13 cellular contexts compared by ENCODE assay signal in genomic region chr6:132063738-132064137, GRCh38.
DNase-seq lines count a peak whose midpoint lies in the region; ATAC-seq, FAIRE-seq and TF ChIP-seq lines count a peak whose summit lies in the region.
"Had no signal": no experiment of that assay in that cellular context is flagged by ENCODE, and none has a peak within 500 bp of the region (broad histone marks: within the 10 kb centered on the region; RNA-seq: fewer than 3 reads in every experiment).

No MANE protein-coding gene starts in this region.

- H3K4me1 ChIP-seq in HepG2 (ENCODE audit: insufficient read depth, low read length) (peaks cover 20% of the 10 kb centered on the region), right lobe of liver (no peaks in the 10 kb centered on the region), mammary epithelial cell (ENCODE audit: insufficient read depth, low read length) (peaks cover 29% of the 10 kb centered on the region)

- peak; percentile 55 for DNase-seq in HepG2 (ENCODE audit: low spot score)
- DNase-seq in right lobe of liver, result no peak
- peak; percentile 83 for DNase-seq in mammary epithelial cell
- peak; percentile 93 for DNase-seq in islet precursor cell
- DNase-seq in urothelium cell line (ENCODE audit: low spot score), result peak; percentile 76
- DNase-seq in DMS114 treated with DMSO at 0.1 percent for 48 hours (lab: John Stamatoyannopoulos, UW; ENCODE audit: unreplicated experiment), result no peak
- no peak for DNase-seq in NCI-H146 (lab: John Stamatoyannopoulos, UW)
- DNase-seq: activated gamma-delta T cell; dorsolateral prefrontal cortex; NCI-H1092; NK-92 treated with Interleukin-12 subunit alpha and Interleukin-12 subunit beta, amount 100 ng/mL, for 24 hours had no signal

- H3K27me3 ChIP-seq in HepG2 (ENCODE audit: control insufficient read depth in 1 of 2, insufficient read depth in 2 of 2, low read length in 2 of 2) (no peaks in the 10 kb centered on the region), right lobe of liver (no peaks in the 10 kb centered on the region), mammary epithelial cell (ENCODE audit: insufficient read depth, low read length) (no peaks in the 10 kb centered on the region)
- H3K27me3 ChIP-seq: dorsolateral prefrontal cortex had no signal

- no peak for TF ChIP-seq POLR2A in HepG2 (IDR thresholded peaks at IDR 0.05; ENCODE audit: insufficient read depth in 1 of 2, low read depth in 2 of 2, low read length in 2 of 2)
- TF ChIP-seq POLR2A in right lobe of liver (IDR thresholded peaks at IDR 0.05), result no peak

- H3K36me3 ChIP-seq in HepG2 (replicated peaks in 1 of 2; ENCODE audit: control insufficient read depth in 1 of 2, insufficient read depth in 2 of 2, low read length in 2 of 2) (no peaks in the 10 kb centered on the region), right lobe of liver (no peaks in the 10 kb centered on the region), mammary epithelial cell (ENCODE audit: insufficient read depth, low read length) (no peaks in the 10 kb centered on the region)

- FAIRE-seq in HepG2 (lab: Jason Lieb, UNC) (no peak), urothelium cell line (lab: Jason Lieb, UNC) (peak; percentile 62)

- intact Hi-C loops in HepG2 (cut with micrococcal nuclease; ENCODE audit: unreplicated experiment) (loop anchor here (5.0 kb wide), 1 partner anchor 111 kb away; the partner anchor contains the start of gene CCN2), right lobe of liver (cut with DNase I) (no loop called here), mammary epithelial cell (cut with micrococcal nuclease) (loop anchor here (5.0 kb wide), 1 partner anchor 111 kb away; the partner anchor contains the start of gene CCN2)

- ATAC-seq in HepG2 (peak; percentile 71), right lobe of liver (no peak), HG03354 (IDR thresholded peaks at IDR 0.05; ENCODE audit: poor library complexity, severe bottlenecking, unreplicated experiment) (no peak)
- ATAC-seq: stimulated activated memory B cell treated with anti-CD40 and anti-IgM and Interleukin-4, amounts not matched to agents 10 μg/mL and 1 μg/mL and 100 μg/mL, for 72 hours had no signal

- in situ Hi-C loops in HepG2 (cut with HindIII; ENCODE audit: extremely low pct_ligation_motif_present, low pct_unique_long_range_greater_than_20kb), result no loop called here
- in situ Hi-C loops in mammary epithelial cell (cut with MboI; ENCODE audit: low sequenced_read_pairs in 2 of 2), result no loop called here

- H3K4me2 ChIP-seq in HepG2 (ENCODE audit: low read depth, low read length) (no peak overlapping the region; the same call in 1 of the 2 replicates), mammary epithelial cell (ENCODE audit: insufficient read depth, low read depth, low read length) (peak overlapping the region; percentile 32)

- BruUV-seq in HepG2 (replicated peaks; lab: Mats Ljungman, UMichigan) (no TSS peak), mammary epithelial cell (replicated peaks; lab: Mats Ljungman, UMichigan) (no TSS peak)

- H3K9me3 ChIP-seq in HepG2 (ENCODE audit: low read length) (no peaks in the 10 kb centered on the region), right lobe of liver (no peaks in the 10 kb centered on the region), mammary epithelial cell (replicated peaks; ENCODE audit: insufficient read depth, low read length) (no peaks in the 10 kb centered on the region)

- POLR2A ChIA-PET in HepG2 (lab: Yijun Ruan, JAX), result no interaction called here

- H3K27ac ChIP-seq in HepG2 (ENCODE audit: extremely low read length, insufficient read depth, low read length) (no peak overlapping the region), right lobe of liver (no peak overlapping the region), mammary epithelial cell (ENCODE audit: insufficient read depth, low read depth, low read length) (peak overlapping the region; percentile 22)

- H3K79me2 ChIP-seq in HepG2 (ENCODE audit: insufficient read depth, low read length) (no peaks in the 10 kb centered on the region), mammary epithelial cell (ENCODE audit: insufficient read depth, low read length) (no peaks in the 10 kb centered on the region)

- TF ChIP-seq RAD21 in HepG2 (CRISPR knock-in tag; IDR thresholded peaks at IDR 0.05), result no peak

- no peak overlapping the region for H2AFZ ChIP-seq in HepG2 (ENCODE audit: low read length)
- no peak overlapping the region for H2AFZ ChIP-seq in mammary epithelial cell (ENCODE audit: low read depth, low read length)

- H3K9ac ChIP-seq in HepG2 (ENCODE audit: insufficient read depth, low read depth, low read length), result no peak overlapping the region
- no peak overlapping the region for H3K9ac ChIP-seq in mammary epithelial cell (ENCODE audit: insufficient read depth, low read length)

- dilution Hi-C loops in mammary epithelial cell (cut with HindIII; ENCODE audit: low sequenced_read_pairs), result no loop called here

- TF ChIP-seq CTCF in HepG2 (CRISPR knock-in tag; IDR thresholded peaks at IDR 0.05) (no peak), right lobe of liver (IDR thresholded peaks at IDR 0.05) (no peak), mammary epithelial cell (conservative IDR thresholded peaks at IDR 0.05 in 1 of 2, IDR thresholded peaks at IDR 0.05 in 1 of 2; ENCODE audit: extremely low read depth in 1 of 2, insufficient read depth in 1 of 2, low read depth in 1 of 2, low read length in 2 of 2) (no peak)

- CTCF ChIA-PET in HepG2 (lab: Yijun Ruan, JAX; ENCODE audit: low intra/inter-chr PET ratio, low total read pairs), result no interaction called here
- CTCF ChIA-PET in mammary epithelial cell (lab: Charles Lee; ENCODE audit: low non-redundant PET), result no interaction called here

- H4K20me1 ChIP-seq in HepG2 (ENCODE audit: insufficient read depth, low read length), result no peaks in the 10 kb centered on the region
- H4K20me1 ChIP-seq in mammary epithelial cell (ENCODE audit: insufficient read depth, low read length), result no peaks in the 10 kb centered on the region

- 5% methylated on average over 2 of the region's 2 CpGs for WGBS in HepG2 (ENCODE audit: low lambda C conversion rate)
- WGBS in right lobe of liver (ENCODE audit: insufficient coverage, low coverage, low lambda C conversion rate, missing lambda C conversion rate), result 58% methylated on average over 2 of the region's 2 CpGs
- 21% methylated on average over 2 of the region's 2 CpGs for whole genome bisulfite sequencing in mammary epithelial cell (ENCODE audit: low coverage, missing lambda C conversion rate)

- no peak overlapping the region for H3K4me3 ChIP-seq in HepG2 (replicated peaks in 1 of 3; ENCODE audit: insufficient read depth in 1 of 3, low read depth in 2 of 3, low read length in 3 of 3)
- no peak overlapping the region for H3K4me3 ChIP-seq in right lobe of liver
- H3K4me3 ChIP-seq in mammary epithelial cell (replicated peaks in 1 of 3; ENCODE audit: insufficient read depth in 1 of 3, low read depth in 2 of 3, low read length in 3 of 3), result no peak overlapping the region
- H3K4me3 ChIP-seq: dorsolateral prefrontal cortex had no signal

- TF ChIP-seq EP300 in HepG2 (IDR thresholded peaks at IDR 0.05; ENCODE audit: low read depth in 2 of 2, low read length in 2 of 2) (no peak), HepG2 (CRISPR knock-in tag; IDR thresholded peaks at IDR 0.05; ENCODE audit: borderline replicate concordance) (no peak)

TF ChIP-seq in HepG2, 621 proteins besides CTCF, POLR2A, EP300 and RAD21:
- peak; percentile 41; the same call in 1 of the 2 replicates for TF ChIP-seq ARID5B (CRISPR knock-in tag; IDR thresholded peaks at IDR 0.05)
- no peak for TF ChIP-seq SOX13 (IDR thresholded peaks at IDR 0.05)
- TF ChIP-seq SOX13 (CRISPR knock-in tag; conservative IDR thresholded peaks at IDR 0.05 in 1 of 2, IDR thresholded peaks at IDR 0.05 in 1 of 2), result peak in 1 of 2 experiments; percentile 67; a peak in 2 of 4 replicates
- TF ChIP-seq BHLHE40 (IDR thresholded peaks at IDR 0.05; ENCODE audit: low read length), result 0 out of 2 replicates have a peak, but pooled peaks have one; percentile 14
- TF ChIP-seq HMG20A (CRISPR knock-in tag; IDR thresholded peaks at IDR 0.05; ENCODE audit: borderline replicate concordance), result peak; percentile 39; the same call in 1 of the 2 replicates
- 0 out of 2 replicates have a peak, but pooled peaks have one; percentile 8 for TF ChIP-seq RARA (CRISPR knock-in tag; IDR thresholded peaks at IDR 0.05)
- 0 out of 2 replicates have a peak, but pooled peaks have one; percentile 36 for TF ChIP-seq FOSL2 (CRISPR knock-in tag; IDR thresholded peaks at IDR 0.05)
- TF ChIP-seq NFIC (IDR thresholded peaks at IDR 0.05; ENCODE audit: low read length), result peak; percentile 24; the same call in 1 of the 2 replicates
- peak; percentile 64 for TF ChIP-seq SOX5 (CRISPR knock-in tag; IDR thresholded peaks at IDR 0.05; ENCODE audit: borderline replicate concordance)
- TF ChIP-seq CC2D1A (CRISPR knock-in tag; IDR thresholded peaks at IDR 0.05), result no peak
- no peak for TF ChIP-seq ZNF317 (CRISPR knock-in tag; IDR thresholded peaks at IDR 0.05)
- TF ChIP-seq ZNF766 (CRISPR knock-in tag; IDR thresholded peaks at IDR 0.05; ENCODE audit: borderline replicate concordance), result no peak

Comparison
In these comparisons a context has a peak if more than half of its experiments do, and no peak if none do; other contexts are left out.
1. DNase-seq: peak in HepG2 (single experiment), mammary epithelial cell (single experiment), islet precursor cell (single experiment) and urothelium cell line (single experiment); none in right lobe of liver (0 of 3), DMS114 treated with DMSO at 0.1 percent for 48 hours (single experiment) and NCI-H146 (single experiment).
2. intact Hi-C loops: an anchor here in HepG2 (5.0 kb wide) and mammary epithelial cell (5.0 kb wide); none called in right lobe of liver.